1 cellular context compared by ENCODE assay signal in the genomic region with DNA sequence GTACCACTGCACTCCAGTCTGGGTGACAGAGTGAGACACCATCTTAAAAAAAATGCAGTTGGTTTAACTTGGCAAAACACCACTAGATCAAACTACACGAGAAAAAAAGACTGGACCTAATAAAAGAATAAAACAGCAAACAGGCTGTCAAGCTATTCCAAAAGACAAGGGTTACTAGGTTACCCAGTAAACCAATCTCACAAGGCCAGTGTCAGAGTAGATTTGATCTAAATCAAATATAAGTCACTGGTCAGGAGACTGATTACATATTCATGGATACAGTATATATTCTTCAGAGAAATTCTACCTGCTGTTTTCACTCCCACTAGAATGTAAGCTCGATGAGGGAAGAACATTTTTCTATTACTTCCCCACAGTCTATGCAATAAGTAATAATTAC.
TF ChIP-seq lines count a peak whose summit lies in the region.

No MANE protein-coding gene starts in this region.

TF ChIP-seq in HepG2, 621 proteins besides CTCF, POLR2A, EP300 and RAD21:
- TF ChIP-seq ZNF816 (CRISPR knock-in tag; IDR thresholded peaks at IDR 0.05; ENCODE audit: borderline replicate concordance) = no peak
- no peak for TF ChIP-seq ZNF652 (CRISPR knock-in tag; IDR thresholded peaks at IDR 0.05; ENCODE audit: borderline replicate concordance, low read depth)
- TF ChIP-seq, protein P1, sequence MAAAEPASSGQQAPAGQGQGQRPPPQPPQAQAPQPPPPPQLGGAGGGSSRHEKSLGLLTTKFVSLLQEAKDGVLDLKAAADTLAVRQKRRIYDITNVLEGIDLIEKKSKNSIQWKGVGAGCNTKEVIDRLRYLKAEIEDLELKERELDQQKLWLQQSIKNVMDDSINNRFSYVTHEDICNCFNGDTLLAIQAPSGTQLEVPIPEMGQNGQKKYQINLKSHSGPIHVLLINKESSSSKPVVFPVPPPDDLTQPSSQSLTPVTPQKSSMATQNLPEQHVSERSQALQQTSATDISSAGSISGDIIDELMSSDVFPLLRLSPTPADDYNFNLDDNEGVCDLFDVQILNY (CRISPR knock-in tag; conservative IDR thresholded peaks at IDR 0.05) = no peak
- TF ChIP-seq ZBTB1 (CRISPR knock-in tag; IDR thresholded peaks at IDR 0.05; ENCODE audit: borderline replicate concordance) = no peak
- no peak for TF ChIP-seq PHF8 (CRISPR knock-in tag; IDR thresholded peaks at IDR 0.05)
- TF ChIP-seq, protein P2, sequence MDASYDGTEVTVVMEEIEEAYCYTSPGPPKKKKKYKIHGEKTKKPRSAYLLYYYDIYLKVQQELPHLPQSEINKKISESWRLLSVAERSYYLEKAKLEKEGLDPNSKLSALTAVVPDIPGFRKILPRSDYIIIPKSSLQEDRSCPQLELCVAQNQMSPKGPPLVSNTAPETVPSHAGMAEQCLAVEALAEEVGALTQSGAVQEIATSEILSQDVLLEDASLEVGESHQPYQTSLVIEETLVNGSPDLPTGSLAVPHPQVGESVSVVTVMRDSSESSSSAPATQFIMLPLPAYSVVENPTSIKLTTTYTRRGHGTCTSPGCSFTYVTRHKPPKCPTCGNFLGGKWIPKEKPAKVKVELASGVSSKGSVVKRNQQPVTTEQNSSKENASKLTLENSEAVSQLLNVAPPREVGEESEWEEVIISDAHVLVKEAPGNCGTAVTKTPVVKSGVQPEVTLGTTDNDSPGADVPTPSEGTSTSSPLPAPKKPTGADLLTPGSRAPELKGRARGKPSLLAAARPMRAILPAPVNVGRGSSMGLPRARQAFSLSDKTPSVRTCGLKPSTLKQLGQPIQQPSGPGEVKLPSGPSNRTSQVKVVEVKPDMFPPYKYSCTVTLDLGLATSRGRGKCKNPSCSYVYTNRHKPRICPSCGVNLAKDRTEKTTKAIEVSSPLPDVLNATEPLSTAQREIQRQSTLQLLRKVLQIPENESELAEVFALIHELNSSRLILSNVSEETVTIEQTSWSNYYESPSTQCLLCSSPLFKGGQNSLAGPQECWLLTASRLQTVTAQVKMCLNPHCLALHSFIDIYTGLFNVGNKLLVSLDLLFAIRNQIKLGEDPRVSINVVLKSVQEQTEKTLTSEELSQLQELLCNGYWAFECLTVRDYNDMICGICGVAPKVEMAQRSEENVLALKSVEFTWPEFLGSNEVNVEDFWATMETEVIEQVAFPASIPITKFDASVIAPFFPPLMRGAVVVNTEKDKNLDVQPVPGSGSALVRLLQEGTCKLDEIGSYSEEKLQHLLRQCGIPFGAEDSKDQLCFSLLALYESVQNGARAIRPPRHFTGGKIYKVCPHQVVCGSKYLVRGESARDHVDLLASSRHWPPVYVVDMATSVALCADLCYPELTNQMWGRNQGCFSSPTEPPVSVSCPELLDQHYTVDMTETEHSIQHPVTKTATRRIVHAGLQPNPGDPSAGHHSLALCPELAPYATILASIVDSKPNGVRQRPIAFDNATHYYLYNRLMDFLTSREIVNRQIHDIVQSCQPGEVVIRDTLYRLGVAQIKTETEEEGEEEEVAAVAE (CRISPR knock-in tag; IDR thresholded peaks at IDR 0.05; ENCODE audit: borderline replicate concordance) = no peak
- TF ChIP-seq, protein P3, sequence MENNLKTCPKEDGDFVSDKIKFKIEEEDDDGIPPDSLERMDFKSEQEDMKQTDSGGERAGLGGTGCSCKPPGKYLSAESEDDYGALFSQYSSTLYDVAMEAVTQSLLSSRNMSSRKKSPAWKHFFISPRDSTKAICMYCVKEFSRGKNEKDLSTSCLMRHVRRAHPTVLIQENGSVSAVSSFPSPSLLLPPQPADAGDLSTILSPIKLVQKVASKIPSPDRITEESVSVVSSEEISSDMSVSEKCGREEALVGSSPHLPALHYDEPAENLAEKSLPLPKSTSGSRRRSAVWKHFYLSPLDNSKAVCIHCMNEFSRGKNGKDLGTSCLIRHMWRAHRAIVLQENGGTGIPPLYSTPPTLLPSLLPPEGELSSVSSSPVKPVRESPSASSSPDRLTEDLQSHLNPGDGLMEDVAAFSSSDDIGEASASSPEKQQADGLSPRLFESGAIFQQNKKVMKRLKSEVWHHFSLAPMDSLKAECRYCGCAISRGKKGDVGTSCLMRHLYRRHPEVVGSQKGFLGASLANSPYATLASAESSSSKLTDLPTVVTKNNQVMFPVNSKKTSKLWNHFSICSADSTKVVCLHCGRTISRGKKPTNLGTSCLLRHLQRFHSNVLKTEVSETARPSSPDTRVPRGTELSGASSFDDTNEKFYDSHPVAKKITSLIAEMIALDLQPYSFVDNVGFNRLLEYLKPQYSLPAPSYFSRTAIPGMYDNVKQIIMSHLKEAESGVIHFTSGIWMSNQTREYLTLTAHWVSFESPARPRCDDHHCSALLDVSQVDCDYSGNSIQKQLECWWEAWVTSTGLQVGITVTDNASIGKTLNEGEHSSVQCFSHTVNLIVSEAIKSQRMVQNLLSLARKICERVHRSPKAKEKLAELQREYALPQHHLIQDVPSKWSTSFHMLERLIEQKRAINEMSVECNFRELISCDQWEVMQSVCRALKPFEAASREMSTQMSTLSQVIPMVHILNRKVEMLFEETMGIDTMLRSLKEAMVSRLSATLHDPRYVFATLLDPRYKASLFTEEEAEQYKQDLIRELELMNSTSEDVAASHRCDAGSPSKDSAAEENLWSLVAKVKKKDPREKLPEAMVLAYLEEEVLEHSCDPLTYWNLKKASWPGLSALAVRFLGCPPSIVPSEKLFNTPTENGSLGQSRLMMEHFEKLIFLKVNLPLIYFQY (CRISPR knock-in tag; IDR thresholded peaks at IDR 0.05; ENCODE audit: borderline replicate concordance) = no peak
- TF ChIP-seq SMYD3 (CRISPR knock-in tag; IDR thresholded peaks at IDR 0.05) = no peak
- no peak for TF ChIP-seq ZNF33A (CRISPR knock-in tag; IDR thresholded peaks at IDR 0.05; ENCODE audit: borderline replicate concordance)
- TF ChIP-seq SIX4 (CRISPR knock-in tag; IDR thresholded peaks at IDR 0.05) = no peak
TF ChIP-seq in HepG2: peak in this region for 0.
